Comparison of ENCODE assay signal across 8 cellular contexts in the genomic region with DNA sequence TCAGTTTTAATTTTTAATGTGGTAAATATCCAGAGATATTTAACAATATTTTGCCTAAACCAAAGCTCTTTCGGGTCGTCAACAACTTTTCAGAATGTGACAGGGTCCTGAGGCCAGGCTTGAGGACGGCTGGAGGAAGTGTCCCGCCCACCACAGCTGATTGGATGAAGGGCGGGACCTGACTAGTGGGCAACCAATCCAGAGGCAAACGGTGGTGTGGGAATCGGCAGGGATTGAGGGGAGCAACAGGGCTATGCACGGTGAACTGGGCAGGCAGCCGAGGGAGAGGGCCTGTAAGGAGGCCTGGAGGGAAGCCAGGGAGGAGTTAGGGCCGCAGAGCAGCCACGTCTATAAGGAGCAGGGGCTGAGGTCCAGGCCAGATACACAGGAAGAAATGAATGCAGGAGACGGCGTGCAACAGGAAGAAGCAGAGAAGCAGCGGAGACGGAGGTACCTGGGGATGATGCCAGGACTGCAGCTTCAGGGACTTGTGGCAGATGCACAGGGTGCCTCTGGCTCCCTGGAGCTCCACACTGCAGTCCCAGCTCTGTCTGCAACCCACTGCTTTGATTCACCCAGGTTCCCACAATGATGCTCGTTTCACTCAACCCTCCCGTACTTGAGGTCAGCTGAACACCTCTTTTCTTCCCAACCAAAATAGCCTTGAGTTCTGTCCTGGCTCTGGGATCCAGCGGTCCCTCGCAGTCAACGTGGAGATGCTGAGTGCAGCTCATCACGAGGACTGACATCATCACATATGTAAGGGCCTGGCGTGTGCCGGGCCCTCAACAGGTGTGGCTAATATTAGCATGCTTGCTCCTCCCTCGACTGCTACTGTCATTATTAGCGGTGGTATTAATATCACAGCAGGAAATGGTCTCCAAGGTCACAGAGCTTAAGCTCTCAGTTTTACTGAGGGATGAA.
DNase-seq lines count a peak whose midpoint lies in the region; ATAC-seq lines count a peak whose summit lies in the region.

No MANE protein-coding gene starts in this region.

- ATAC-seq in HG03342 (IDR thresholded peaks at IDR 0.05; ENCODE audit: unreplicated experiment) (peak; percentile 73), HG02759 (IDR thresholded peaks at IDR 0.05; ENCODE audit: unreplicated experiment) (no peak)

- H3K36me3 Mint-ChIP-seq in T-helper 2 cell treated with Interferon-gamma antibody and Interleukin-4, amounts not matched to agents 5 μg/mL and 100 μg/mL, for 36 hours (ENCODE audit: low read depth), result no peaks in the 10 kb centered on the region

- H3K9me3 Mint-ChIP-seq in T-helper 2 cell treated with Interferon-gamma antibody and Interleukin-4, amounts not matched to agents 5 μg/mL and 100 μg/mL, for 36 hours, result no peaks in the 10 kb centered on the region

- DNase-seq in NCI-H2029 (lab: John Stamatoyannopoulos, UW), result peak; percentile 13
- DNase-seq in NCI-H2029 treated with DMSO at 0.1 percent for 48 hours (lab: John Stamatoyannopoulos, UW), result no peak
- no peak for DNase-seq in T-helper 2 cell treated with Interferon-gamma antibody and Interleukin-4, amounts not matched to agents 5 μg/mL and 100 μg/mL, for 36 hours (ENCODE audit: low spot score)
- peak; percentile 90 for DNase-seq in iPS-NIHi7 (ENCODE audit: extremely low spot score)
- no peak for DNase-seq in NCI-H2107 treated with DMSO at 0.1 percent for 48 hours (lab: John Stamatoyannopoulos, UW; ENCODE audit: unreplicated experiment)
- no peak for DNase-seq in activated CD4-positive, alpha-beta T cell treated with anti-CD3 and anti-CD28 coated beads, Interleukin-2, amount 50 U/mL, for 48 hours

- H3K4me3 Mint-ChIP-seq in T-helper 2 cell treated with Interferon-gamma antibody and Interleukin-4, amounts not matched to agents 5 μg/mL and 100 μg/mL, for 36 hours, result peak overlapping the region; percentile 47

- peaks cover 10% of the 10 kb centered on the region for H3K4me1 Mint-ChIP-seq in T-helper 2 cell treated with Interferon-gamma antibody and Interleukin-4, amounts not matched to agents 5 μg/mL and 100 μg/mL, for 36 hours (ENCODE audit: low read depth)

- no peaks in the 10 kb centered on the region for H3K27me3 Mint-ChIP-seq in T-helper 2 cell treated with Interferon-gamma antibody and Interleukin-4, amounts not matched to agents 5 μg/mL and 100 μg/mL, for 36 hours (ENCODE audit: low read depth)

- peak overlapping the region; percentile 34 for H3K27ac Mint-ChIP-seq in T-helper 2 cell treated with Interferon-gamma antibody and Interleukin-4, amounts not matched to agents 5 μg/mL and 100 μg/mL, for 36 hours

Comparison
In these comparisons a context has a peak if more than half of its experiments do, and no peak if none do; other contexts are left out.
1. DNase-seq: peak in NCI-H2029 (single experiment) and iPS-NIHi7 (single experiment); none in NCI-H2029 treated with DMSO at 0.1 percent for 48 hours (single experiment), T-helper 2 cell treated with Interferon-gamma antibody and Interleukin-4, amounts not matched to agents 5 μg/mL and 100 μg/mL, for 36 hours (single experiment), NCI-H2107 treated with DMSO at 0.1 percent for 48 hours (single experiment) and activated CD4-positive, alpha-beta T cell treated with anti-CD3 and anti-CD28 coated beads, Interleukin-2, amount 50 U/mL, for 48 hours (0 of 2).